ENCODE assay signal across 18 cellular contexts in the genomic region with DNA sequence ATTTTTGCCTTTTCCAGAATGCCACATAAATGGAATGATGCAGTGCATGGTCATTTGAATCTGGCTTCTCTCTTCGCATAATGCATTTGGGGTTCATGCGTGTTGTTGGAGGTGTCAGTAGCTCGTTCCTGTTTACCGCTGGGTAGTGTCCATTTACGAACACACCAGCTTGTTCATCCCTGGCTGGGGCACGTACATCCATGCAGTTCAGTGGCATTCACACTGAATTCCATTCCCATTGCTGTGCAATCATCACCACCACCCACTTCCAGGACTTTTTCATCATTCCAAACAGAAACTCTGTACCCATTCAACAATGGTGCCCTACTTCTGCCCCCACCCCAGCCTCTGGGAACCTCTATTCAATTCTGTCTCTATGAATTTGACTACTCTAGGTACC. TPM values are rescaled to one million over a fixed set of nuclear protein-coding genes. Genes with fewer than 3 reads are reported as not detected.
"Had no signal": no experiment of that assay in that cellular context is flagged by ENCODE, and none has a peak within 500 bp of the region (broad histone marks: within the 10 kb centered on the region; RNA-seq: fewer than 3 reads in every experiment).

No MANE protein-coding gene starts in this region.

- H3K4me1 ChIP-seq: breast epithelium, neural progenitor cell, transverse colon had no signal

- H3K9me3 ChIP-seq: breast epithelium, lower lobe of right lung, transverse colon had no signal

- FAIRE-seq: small intestine had no signal

- ATAC-seq: activated CD8-positive, alpha-beta memory T cell treated with anti-CD3 and anti-CD28 coated beads, Interleukin-2, amount 10 ng/mL, durations not matched to agents 7 days and 5 days; lower lobe of right lung; stimulated activated memory B cell treated with anti-CD40 and anti-IgM and Interleukin-4, amounts not matched to agents 10 μg/mL and 1 μg/mL and 100 μg/mL, for 72 hours had no signal

- DNase-seq: activated CD4-positive, alpha-beta T cell treated with anti-CD3 and anti-CD28 coated beads, Interleukin-2, amount 50 U/mL, for 4 hours; activated CD4-positive, CD25-positive, alpha-beta regulatory T cell treated with anti-CD3 and anti-CD28 coated beads, Interleukin-2, amount 50 U/mL, for 72 hours; activated CD8-positive, alpha-beta memory T cell treated with anti-CD3 and anti-CD28 coated beads, Interleukin-2, amount 10 ng/mL, durations not matched to agents 7 days and 5 days; activated effector memory CD4-positive, alpha-beta T cell treated with Interleukin-2 at 50 U/mL for 16 hours; activated T-cell treated with anti-CD3 and anti-CD28 coated beads, Interleukin-2, amount 50 U/mL, for 24 hours; amniotic stem cell; effector memory CD4-positive, alpha-beta T cell; lower lobe of right lung; midbrain; retina; small intestine; transverse colon had no signal

- H3K4me3 ChIP-seq: breast epithelium, coronary artery, lower lobe of right lung, neural progenitor cell, transverse colon had no signal

- H3K27me3 ChIP-seq: transverse colon had no signal

- H3K27ac ChIP-seq: breast epithelium, coronary artery, epithelial cell of prostate, lower lobe of right lung, neural progenitor cell, transverse colon had no signal

- H3K36me3 ChIP-seq: breast epithelium, lower lobe of right lung, neural progenitor cell, transverse colon had no signal

RNA-seq across cellular contexts. Expression of a gene that starts 14.7 kb away (rescaled TPM):
- total RNA-seq: activated CD8-positive, alpha-beta memory T cell treated with anti-CD3 and anti-CD28 coated beads, Interleukin-2, amount 10 ng/mL, durations not matched to agents 7 days and 5 days; lower lobe of right lung; T-helper 2 cell treated with Interferon-gamma antibody and Interleukin-4, amounts not matched to agents 100 ng/mL and 5 ng/mL, for 36 hours had no signal
